In genomic region chr17:77086433-77087010, GRCh38 we compare ENCODE assay signal across 8 cellular contexts. TPM values are rescaled to one million over a fixed set of nuclear protein-coding genes. Genes with fewer than 3 reads are reported as not detected.
DNase-seq lines count a peak whose midpoint lies in the region; ATAC-seq and TF ChIP-seq lines count a peak whose summit lies in the region.

No MANE protein-coding gene starts in this region.

- no peaks in the 10 kb centered on the region for H3K9me3 ChIP-seq in KOPT-K1 (ENCODE audit: insufficient read depth, low read length, poor library complexity, severe bottlenecking)
- no peaks in the 10 kb centered on the region for H3K9me3 ChIP-seq in neutrophil

- peak; percentile 10 for DNase-seq in GF-D8 (lab: John Stamatoyannopoulos, UW)
- peak; percentile 69 for DNase-seq in RPMI7951 (ENCODE audit: low read depth)
- peak; percentile 73 for DNase-seq in activated T-helper 9 cell treated with anti-CD3 and anti-CD28 coated beads, Interleukin-2, amount 50 U/mL, for 16 hours (ENCODE audit: low read depth)
- peak; percentile 46 for DNase-seq in fibroblast of the conjunctiva (ENCODE audit: low read depth)
- peak; percentile 84 for DNase-seq in superior temporal gyrus (ENCODE audit: extremely low spot score)

- H3K27me3 ChIP-seq in neutrophil, result peaks cover 24% of the 10 kb centered on the region

- peaks cover 26 to 33% of the 10 kb centered on the region in 2 experiments for H3K4me1 ChIP-seq in neutrophil (ENCODE audit: control insufficient read depth in 1 of 2, insufficient read depth in 1 of 2, low read depth in 1 of 2, low read length in 1 of 2)

- no peak for ATAC-seq in GM18519 (IDR thresholded peaks at IDR 0.05; ENCODE audit: low FRiP score, unreplicated experiment)

- H3K36me3 ChIP-seq in KOPT-K1 (ENCODE audit: insufficient read depth, low read length), result peaks cover 22% of the 10 kb centered on the region
- no peaks in the 10 kb centered on the region for H3K36me3 ChIP-seq in neutrophil

- peak overlapping the region; percentile 19 for H3K27ac ChIP-seq in KOPT-K1 (ENCODE audit: low read depth, low read length, poor library complexity, severe bottlenecking)
- peak overlapping the region; percentile 7 for H3K27ac ChIP-seq in neutrophil

- no peak overlapping the region for H3K4me3 ChIP-seq in neutrophil (ENCODE audit: low read depth in 1 of 2, low read length in 1 of 2)

- peak; percentile 94 for TF ChIP-seq CTCF in neutrophil (IDR thresholded peaks at IDR 0.05)

RNA-seq across cellular contexts. Expression of gene SEC14L1, which starts 54.2 kb away (rescaled TPM):
- total RNA-seq in RPMI7951 (2014; rRNA removed; shearing (Covaris generic)), result 13.5 and 24.9 TPM in 2 replicates

Comparison
In these comparisons a context has a peak if more than half of its experiments do, and no peak if none do; other contexts are left out.
1. DNase-seq: peak in every context shown above with its lines; median percentile 84 in superior temporal gyrus; 73 in activated T-helper 9 cell treated with anti-CD3 and anti-CD28 coated beads, Interleukin-2, amount 50 U/mL, for 16 hours; 69 in RPMI7951; 46 in fibroblast of the conjunctiva; 10 in GF-D8.